Comparison of ENCODE assay signal across 19 cellular contexts in the genomic region with DNA sequence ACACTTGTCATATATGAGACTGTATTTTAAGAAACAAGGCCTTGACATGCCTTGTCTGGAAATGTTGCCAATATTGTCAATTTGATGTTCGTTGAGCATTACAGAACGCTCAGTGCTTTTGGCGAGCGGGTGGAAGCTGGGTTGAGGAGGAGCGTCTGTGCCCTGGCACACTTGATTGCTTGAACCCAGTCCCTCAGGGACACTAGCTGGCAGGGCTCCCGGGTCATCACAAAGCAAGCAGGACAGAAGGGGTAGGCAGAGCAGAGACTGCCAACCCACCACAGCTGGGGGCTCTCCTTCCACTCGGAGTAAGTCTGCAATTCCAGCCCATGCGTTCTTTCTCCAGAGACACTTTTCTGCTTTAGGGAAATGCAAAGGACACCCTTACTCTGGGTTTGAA.
"Had no signal": no experiment of that assay in that cellular context is flagged by ENCODE, and none has a peak within 500 bp of the region (broad histone marks: within the 10 kb centered on the region; RNA-seq: fewer than 3 reads in every experiment).

No MANE protein-coding gene starts in this region.

- H3K4me1 ChIP-seq: colonic mucosa, heart right ventricle, left ventricle myocardium inferior, lower lobe of right lung, pancreas, spleen, tibial nerve, upper lobe of right lung, vagina had no signal

- ATAC-seq: heart right ventricle; lower lobe of right lung; pancreas; sciatic nerve; stimulated activated memory B cell treated with anti-CD40 and anti-IgM and Interleukin-4, amounts not matched to agents 10 μg/mL and 1 μg/mL and 100 μg/mL, for 72 hours; upper lobe of right lung had no signal

- H3K36me3 ChIP-seq: colonic mucosa, heart right ventricle, left ventricle myocardium inferior, lower lobe of right lung, pancreas, spleen, tibial nerve, upper lobe of right lung, vagina had no signal

- H3K4me3 ChIP-seq: colonic mucosa, heart right ventricle, left ventricle myocardium inferior, lower lobe of right lung, pancreas, spleen, tibial nerve, upper lobe of right lung, vagina had no signal

- H3K27ac ChIP-seq: colonic mucosa, heart right ventricle, left ventricle myocardium inferior, lower lobe of right lung, pancreas, spleen, tibial nerve, upper lobe of right lung, vagina had no signal

- H3K9me3 ChIP-seq: colonic mucosa, heart right ventricle, left ventricle myocardium inferior, lower lobe of right lung, pancreas, spleen, tibial nerve, upper lobe of right lung, vagina had no signal

- H3K27me3 ChIP-seq: colonic mucosa, pancreas, spleen, tibial nerve, upper lobe of right lung, vagina had no signal

- DNase-seq: colonic mucosa; effector CD4-positive, alpha-beta T cell; heart right ventricle; hypothalamus; left ventricle myocardium inferior; lower lobe of right lung; mesenchymal stem cell; naive B cell; occipital lobe; spleen; stimulated activated CD4-positive, alpha-beta T cell treated with anti-CD3 and anti-CD28 coated beads, Interleukin-15, amount 100 ng/mL, for 24 hours; stimulated activated CD4-positive, alpha-beta T cell treated with anti-CD3 and anti-CD28 coated beads, Interleukin-1b, Interleukin-23, amount 100 ng/mL, for 48 hours; stimulated activated CD4-positive, alpha-beta T cell treated with anti-CD3 and anti-CD28 coated beads, Interleukin-4, amount 100 ng/mL, for 24 hours; upper lobe of right lung had no signal
